24 cellular contexts compared by ENCODE assay signal in the genomic region with DNA sequence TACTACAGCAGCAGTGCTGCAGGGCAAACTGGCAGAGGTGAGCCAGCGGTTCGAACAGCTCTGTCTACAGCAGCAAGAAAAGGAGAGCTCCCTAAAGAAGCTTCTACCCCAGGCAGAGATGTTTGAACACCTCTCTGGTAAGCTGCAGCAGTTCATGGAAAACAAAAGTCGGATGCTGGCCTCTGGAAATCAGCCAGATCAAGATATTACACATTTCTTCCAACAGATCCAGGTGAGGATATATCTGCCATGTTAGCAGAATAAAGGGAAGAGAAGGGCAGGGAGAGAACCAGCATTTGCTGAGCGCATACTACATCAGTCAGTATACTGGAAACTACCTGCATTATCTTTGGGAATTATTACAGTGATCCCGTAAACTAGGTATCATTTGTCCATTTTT.
DNase-seq lines count a peak whose midpoint lies in the region; ATAC-seq and TF ChIP-seq lines count a peak whose summit lies in the region.
"Had no signal": no experiment of that assay in that cellular context is flagged by ENCODE, and none has a peak within 500 bp of the region (broad histone marks: within the 10 kb centered on the region; RNA-seq: fewer than 3 reads in every experiment).

No MANE protein-coding gene starts in this region.

- H4K91ac ChIP-seq in trophoblast cell (ENCODE audit: low read depth, low read length): no peak overlapping the region

- H3K14ac ChIP-seq in trophoblast cell (ENCODE audit: low read length): no peak overlapping the region

- no peak for TF ChIP-seq CTCF in Panc1 (IDR thresholded peaks at IDR 0.05)

- H2AFZ ChIP-seq in trophoblast cell (ENCODE audit: insufficient read depth, low read length, poor library complexity): no peak overlapping the region

- no peak for DNase-seq in activated CD8-positive, alpha-beta memory T cell treated with anti-CD3 and anti-CD28 coated beads, Interleukin-2, amount 10 ng/mL, durations not matched to agents 7 days and 5 days
- no peak for DNase-seq in activated CD8-positive, alpha-beta memory T cell treated with anti-CD3 and anti-CD28 coated beads, Interleukin-2, amount 50 U/mL, for 48 hours
- no peak for DNase-seq in Panc1 (ENCODE audit: low read depth, low spot score)
- DNase-seq in dermis microvascular lymphatic vessel endothelial cell (ENCODE audit: low read depth in 2 of 2): peak; percentile 60 to 70
- DNase-seq in trophoblast cell: peak; percentile 52 to 72
- no peak for DNase-seq in ACHN
- DNase-seq in GF-D8 (lab: John Stamatoyannopoulos, UW): no peak
- DNase-seq: activated CD4-positive, alpha-beta T cell treated with anti-CD3 and anti-CD28 coated beads, Interleukin-2, amount 50 U/mL, for 48 hours; activated CD4-positive, CD25-positive, alpha-beta regulatory T cell; activated naive CD4-positive, alpha-beta T cell treated with Interleukin-2 at 50 U/mL for 16 hours; H7; IMR-90; NCI-H1694 treated with DMSO at 0.1 percent for 48 hours; NCI-H2171 treated with DMSO at 0.1 percent for 48 hours; nucleus accumbens; Peyer's patch; SIG-M5; stimulated activated CD4-positive, alpha-beta T cell treated with anti-CD3 and anti-CD28 coated beads, Interleukin-15, amount 100 ng/mL, for 24 hours; stimulated activated naive CD4-positive, alpha-beta T cell treated with Interleukin-2 at 50 U/mL for 16 hours; T1000; testis; uterus had no signal

- H3K4me1 Mint-ChIP-seq in activated CD8-positive, alpha-beta memory T cell treated with anti-CD3 and anti-CD28 coated beads, Interleukin-2, amount 10 ng/mL, durations not matched to agents 7 days and 5 days: no peaks in the 10 kb centered on the region

- no peak overlapping the region for H2BK5ac ChIP-seq in trophoblast cell (ENCODE audit: low read depth, low read length, poor library complexity)

- H3K4me1 ChIP-seq in Panc1 (ENCODE audit: control insufficient read depth, insufficient read depth, low read length): no peaks in the 10 kb centered on the region
- H3K4me1 ChIP-seq in trophoblast cell (ENCODE audit: control insufficient read depth in 1 of 2, insufficient read depth in 2 of 2, low read length in 2 of 2): no peaks in the 10 kb centered on the region
- H3K4me1 ChIP-seq: Peyer's patch, testis had no signal

- H4K12ac ChIP-seq in trophoblast cell (ENCODE audit: low read depth, low read length): no peak overlapping the region

- H2BK120ac ChIP-seq in trophoblast cell (ENCODE audit: insufficient read depth, low read length, poor library complexity): no peak overlapping the region

- CTCF ChIA-PET in activated CD8-positive, alpha-beta memory T cell treated with anti-CD3 and anti-CD28 coated beads, Interleukin-2, amount 10 ng/mL, durations not matched to agents 7 days and 5 days (lab: Charles Lee): interaction anchor here (0.8 to 1.1 kb wide), 3 partner anchors 32 to 177 kb away, joined by 3 read pairs; no protein-coding TSS in a partner anchor
- CTCF ChIA-PET in Panc1 (lab: Charles Lee): no interaction called here

- H3K23ac ChIP-seq in trophoblast cell (ENCODE audit: low read length): no peak overlapping the region

- H4K8ac ChIP-seq in trophoblast cell (ENCODE audit: low read depth, low read length): no peak overlapping the region

- peak overlapping the region; percentile 48 for H3K27ac Mint-ChIP-seq in activated CD8-positive, alpha-beta memory T cell treated with anti-CD3 and anti-CD28 coated beads, Interleukin-2, amount 10 ng/mL, durations not matched to agents 7 days and 5 days

- no peaks in the 10 kb centered on the region for H3K79me1 ChIP-seq in trophoblast cell (ENCODE audit: low read length)

- H3K9me3 Mint-ChIP-seq in activated CD8-positive, alpha-beta memory T cell treated with anti-CD3 and anti-CD28 coated beads, Interleukin-2, amount 10 ng/mL, durations not matched to agents 7 days and 5 days (ENCODE audit: low read depth): no peaks in the 10 kb centered on the region

- peaks cover 38% of the 10 kb centered on the region for H3K36me3 ChIP-seq in Panc1 (ENCODE audit: control insufficient read depth, insufficient read depth, low read length)
- peaks cover 28 to 44% of the 10 kb centered on the region in 2 experiments for H3K36me3 ChIP-seq in trophoblast cell (ENCODE audit: control insufficient read depth in 1 of 2, insufficient read depth in 2 of 2, low read length in 2 of 2)
- H3K36me3 ChIP-seq: uterus had no signal

- POLR2A ChIA-PET in Panc1 (lab: Charles Lee): no interaction called here

- H2BK12ac ChIP-seq in trophoblast cell (ENCODE audit: low read length): no peak overlapping the region

- intact Hi-C loops in Panc1 (cut with micrococcal nuclease; ENCODE audit: unreplicated experiment): no loop called here

- H3K4me3 Mint-ChIP-seq in activated CD8-positive, alpha-beta memory T cell treated with anti-CD3 and anti-CD28 coated beads, Interleukin-2, amount 10 ng/mL, durations not matched to agents 7 days and 5 days: no peak overlapping the region

- no peak overlapping the region for H3K4me2 ChIP-seq in trophoblast cell (ENCODE audit: low read length)

- in situ Hi-C loops in Panc1 (cut with HindIII; ENCODE audit: low pct_unique_long_range_greater_than_20kb, low sequenced_read_pairs): no loop called here
- in situ Hi-C loops in ACHN (cut with HindIII; ENCODE audit: low pct_ligation_motif_present, low pct_unique_long_range_greater_than_20kb, low sequenced_read_pairs): no loop called here

- no peaks in the 10 kb centered on the region for H3K27me3 ChIP-seq in Panc1 (ENCODE audit: control insufficient read depth, insufficient read depth, low read length)
- no peaks in the 10 kb centered on the region for H3K27me3 ChIP-seq in trophoblast cell (ENCODE audit: insufficient read depth, low read length)
- H3K27me3 ChIP-seq: Peyer's patch, testis, uterus had no signal

- no peak for ATAC-seq in activated CD8-positive, alpha-beta memory T cell treated with anti-CD3 and anti-CD28 coated beads, Interleukin-2, amount 10 ng/mL, durations not matched to agents 7 days and 5 days
- ATAC-seq in Panc1: peak; percentile 44; the same call in 1 of the 2 replicates
- no peak for ATAC-seq in GM19035 (IDR thresholded peaks at IDR 0.05; ENCODE audit: unreplicated experiment)

- H3K9me3 ChIP-seq in Panc1 (ENCODE audit: control insufficient read depth, insufficient read depth, low read depth, low read length): no peaks in the 10 kb centered on the region
- no peaks in the 10 kb centered on the region for H3K9me3 ChIP-seq in trophoblast cell (ENCODE audit: insufficient read depth, low read depth, low read length)
- H3K9me3 ChIP-seq: Peyer's patch, testis, uterus had no signal

- H3K79me2 ChIP-seq in trophoblast cell (ENCODE audit: control insufficient read depth, insufficient read depth, low read length, poor library complexity): no peaks in the 10 kb centered on the region

- H3K4me3 ChIP-seq in Panc1 (ENCODE audit: low read depth in 2 of 2, low read length in 2 of 2) (no peak overlapping the region), trophoblast cell (ENCODE audit: low read depth, low read length) (no peak overlapping the region)
- H3K4me3 ChIP-seq: coronary artery, Peyer's patch, testis, uterus had no signal

- BruUV-seq in Panc1 (replicated peaks; lab: Mats Ljungman, UMichigan): no TSS peak

- no peak overlapping the region for H3K27ac ChIP-seq in Panc1 (ENCODE audit: low read length)
- no peak overlapping the region for H3K27ac ChIP-seq in trophoblast cell (ENCODE audit: low read depth, low read length)
- H3K27ac ChIP-seq: coronary artery, Peyer's patch, testis, uterus had no signal

- H3K18ac ChIP-seq in trophoblast cell (ENCODE audit: low read length): no peak overlapping the region

- peaks cover 64% of the 10 kb centered on the region for H3K36me3 Mint-ChIP-seq in activated CD8-positive, alpha-beta memory T cell treated with anti-CD3 and anti-CD28 coated beads, Interleukin-2, amount 10 ng/mL, durations not matched to agents 7 days and 5 days

- H3K27me3 Mint-ChIP-seq in activated CD8-positive, alpha-beta memory T cell treated with anti-CD3 and anti-CD28 coated beads, Interleukin-2, amount 10 ng/mL, durations not matched to agents 7 days and 5 days: no peaks in the 10 kb centered on the region

- no peak overlapping the region for H3K9ac ChIP-seq in trophoblast cell (ENCODE audit: low read length)

- no peak overlapping the region for H3K4ac ChIP-seq in trophoblast cell (ENCODE audit: low read depth, low read length)

- no CpG with 5 or more reads among the region's 5 CpGs for WGBS in trophoblast cell (ENCODE audit: extremely low coverage, insufficient coverage, insufficient read length)

- no peak overlapping the region for H2AK5ac ChIP-seq in trophoblast cell (ENCODE audit: low read length)

Comparison
In these comparisons a context has a peak if more than half of its experiments do, and no peak if none do; other contexts are left out.
1. DNase-seq: peak in dermis microvascular lymphatic vessel endothelial cell (2 of 2) and trophoblast cell (2 of 2); none in activated CD8-positive, alpha-beta memory T cell treated with anti-CD3 and anti-CD28 coated beads, Interleukin-2, amount 10 ng/mL, durations not matched to agents 7 days and 5 days (single experiment), activated CD8-positive, alpha-beta memory T cell treated with anti-CD3 and anti-CD28 coated beads, Interleukin-2, amount 50 U/mL, for 48 hours (single experiment), Panc1 (single experiment), ACHN (single experiment) and GF-D8 (single experiment).